22 cellular contexts compared by ENCODE assay signal in genomic region chr11:6623391-6624363, GRCh38. TPM values are rescaled to one million over a fixed set of nuclear protein-coding genes. Genes with fewer than 3 reads are reported as not detected.
DNase-seq lines count a peak whose midpoint lies in the region; ATAC-seq and TF ChIP-seq lines count a peak whose summit lies in the region.
"Had no signal": no experiment of that assay in that cellular context is flagged by ENCODE, and none has a peak within 500 bp of the region (broad histone marks: within the 10 kb centered on the region; RNA-seq: fewer than 3 reads in every experiment).

No MANE protein-coding gene starts in this region.

- no peaks in the 10 kb centered on the region for H3K27me3 ChIP-seq in H7 (ENCODE audit: control insufficient read depth, insufficient read depth, low read length)

- peaks cover 15% of the 10 kb centered on the region for H3K36me3 Mint-ChIP-seq in progenitor cell of endocrine pancreas (ENCODE audit: insufficient read depth)

- no peak for TF ChIP-seq CTCF in progenitor cell of endocrine pancreas (IDR thresholded peaks at IDR 0.05; ENCODE audit: unreplicated experiment)

- peak overlapping the region; percentile 59 for H3K27ac Mint-ChIP-seq in progenitor cell of endocrine pancreas

- no peak overlapping the region for H3K4me3 ChIP-seq in H7 (ENCODE audit: insufficient read depth, low read depth, low read length)
- H3K4me3 ChIP-seq: PC-9 had no signal

- H3K27me3 Mint-ChIP-seq in progenitor cell of endocrine pancreas: no peaks in the 10 kb centered on the region
- H3K27me3 Mint-ChIP-seq: CD4-positive, CD25-positive, alpha-beta regulatory T cell had no signal

- in situ Hi-C loops in SK-MEL-5 (cut with HindIII; ENCODE audit: low pct_unique_long_range_greater_than_20kb, low sequenced_read_pairs): no loop called here

- no peak overlapping the region for H3K4me3 Mint-ChIP-seq in progenitor cell of endocrine pancreas (ENCODE audit: low read depth)
- H3K4me3 Mint-ChIP-seq: CD4-positive, CD25-positive, alpha-beta regulatory T cell had no signal

- DNase-seq in H7: peak; percentile 32
- DNase-seq in SK-MEL-5 (ENCODE audit: low read depth, low spot score): peak; percentile 40
- DNase-seq in foreskin melanocyte: peak; percentile 96
- DNase-seq in progenitor cell of endocrine pancreas (ENCODE audit: low spot score, unreplicated experiment): no peak
- no peak for DNase-seq in stimulated activated CD4-positive, alpha-beta T cell treated with anti-CD3 and anti-CD28 coated beads, Interleukin-1b, Interleukin-23, amount 100 ng/mL, for 48 hours
- DNase-seq: CD4-positive, CD25-positive, alpha-beta regulatory T cell; EL; GF-D8; KBM-7; MM.1S; NCI-H1092; NCI-H1436; NCI-H187 treated with DMSO at 0.1 percent for 48 hours; NCI-H2107; NCI-H2227 treated with DMSO at 0.1 percent for 48 hours; NCI-H510A treated with DMSO at 0.1 percent for 48 hours; NCI-H748 treated with DMSO at 0.1 percent for 48 hours; PC-9; RPMI8226; SIG-M5 had no signal

- no peaks in the 10 kb centered on the region for H3K9me3 Mint-ChIP-seq in progenitor cell of endocrine pancreas (ENCODE audit: low read depth)
- H3K9me3 Mint-ChIP-seq: CD4-positive, CD25-positive, alpha-beta regulatory T cell had no signal

- H3K4me1 Mint-ChIP-seq in progenitor cell of endocrine pancreas (ENCODE audit: low read depth): no peaks in the 10 kb centered on the region

- peaks cover 5% of the 10 kb centered on the region for H3K36me3 ChIP-seq in H7 (replicated peaks; ENCODE audit: control insufficient read depth, insufficient read depth, low read length)

- ATAC-seq in HG02623 (IDR thresholded peaks at IDR 0.05; ENCODE audit: unreplicated experiment) (no peak), GM18868 (IDR thresholded peaks at IDR 0.05; ENCODE audit: unreplicated experiment) (no peak)

RNA-seq across cellular contexts. Expression of gene TPP1, which starts 4.5 kb away (rescaled TPM):
- 13.9 and 17.1 TPM in 2 replicates for total RNA-seq in H7 (2014; rRNA removed; shearing (Covaris generic))
- total RNA-seq in SK-MEL-5 (2014; rRNA removed; shearing (Covaris generic)): 84.3 and 91.7 TPM in 2 replicates
- polyA plus RNA-seq in SK-MEL-5 (2015; cell fraction: cytosol; rRNA removed): 712 and 729 TPM in 2 replicates
- 352 and 406 TPM in 2 replicates for polyA plus RNA-seq in SK-MEL-5 (2015; cell fraction: nucleus; rRNA removed)
- 54.4 and 59.9 TPM in 2 replicates for total RNA-seq in progenitor cell of endocrine pancreas

RNA-seq across cellular contexts. Expression of gene TAF10, which starts 11.7 kb away (rescaled TPM):
- 121 and 198 TPM in 2 replicates for total RNA-seq in H7 (2014; rRNA removed; shearing (Covaris generic))
- 122 and 129 TPM in 2 replicates for total RNA-seq in SK-MEL-5 (2014; rRNA removed; shearing (Covaris generic))
- polyA plus RNA-seq in SK-MEL-5 (2015; cell fraction: cytosol; rRNA removed): 89.1 and 132 TPM in 2 replicates
- 113 and 137 TPM in 2 replicates for polyA plus RNA-seq in SK-MEL-5 (2015; cell fraction: nucleus; rRNA removed)
- 148 and 160 TPM in 2 replicates for total RNA-seq in progenitor cell of endocrine pancreas

RNA-seq across cellular contexts. Expression of gene ILK, which starts 20.1 kb away (rescaled TPM):
- 114 and 130 TPM in 2 replicates for total RNA-seq in H7 (2014; rRNA removed; shearing (Covaris generic))
- total RNA-seq in SK-MEL-5 (2014; rRNA removed; shearing (Covaris generic)): 106 and 111 TPM in 2 replicates
- polyA plus RNA-seq in SK-MEL-5 (2015; cell fraction: cytosol; rRNA removed): 112 and 118 TPM in 2 replicates
- polyA plus RNA-seq in SK-MEL-5 (2015; cell fraction: nucleus; rRNA removed): 109 and 131 TPM in 2 replicates
- 127 and 133 TPM in 2 replicates for total RNA-seq in progenitor cell of endocrine pancreas

RNA-seq across cellular contexts. Expression of gene RRP8, which starts 20.3 kb away (rescaled TPM):
- 18.0 and 20.1 TPM in 2 replicates for total RNA-seq in H7 (2014; rRNA removed; shearing (Covaris generic))
- total RNA-seq in SK-MEL-5 (2014; rRNA removed; shearing (Covaris generic)): 32.5 and 35.5 TPM in 2 replicates
- 19.4 and 27.5 TPM in 2 replicates for polyA plus RNA-seq in SK-MEL-5 (2015; cell fraction: cytosol; rRNA removed)
- 20.0 and 37.4 TPM in 2 replicates for polyA plus RNA-seq in SK-MEL-5 (2015; cell fraction: nucleus; rRNA removed)
- 18.8 and 21.7 TPM in 2 replicates for total RNA-seq in progenitor cell of endocrine pancreas

RNA-seq across cellular contexts. Expression of gene DCHS1, which starts 31.9 kb away (rescaled TPM):
- 15.7 and 16.8 TPM in 2 replicates for total RNA-seq in H7 (2014; rRNA removed; shearing (Covaris generic))
- total RNA-seq in SK-MEL-5 (2014; rRNA removed; shearing (Covaris generic)): 0.11 and 0.19 TPM in 2 replicates
- polyA plus RNA-seq in SK-MEL-5 (2015; cell fraction: cytosol; rRNA removed): 0.23 and 0.24 TPM in 2 replicates
- polyA plus RNA-seq in SK-MEL-5 (2015; cell fraction: nucleus; rRNA removed): 0.53 TPM in 2 replicates
- 54.7 and 61.4 TPM in 2 replicates for total RNA-seq in progenitor cell of endocrine pancreas

Comparison
In these comparisons a context has a peak if more than half of its experiments do, and no peak if none do; other contexts are left out.
1. DNase-seq: peak in H7 (single experiment), SK-MEL-5 (single experiment) and foreskin melanocyte (single experiment); none in progenitor cell of endocrine pancreas (single experiment) and stimulated activated CD4-positive, alpha-beta T cell treated with anti-CD3 and anti-CD28 coated beads, Interleukin-1b, Interleukin-23, amount 100 ng/mL, for 48 hours (single experiment).